8 cellular contexts compared by ENCODE assay signal in the genomic region with DNA sequence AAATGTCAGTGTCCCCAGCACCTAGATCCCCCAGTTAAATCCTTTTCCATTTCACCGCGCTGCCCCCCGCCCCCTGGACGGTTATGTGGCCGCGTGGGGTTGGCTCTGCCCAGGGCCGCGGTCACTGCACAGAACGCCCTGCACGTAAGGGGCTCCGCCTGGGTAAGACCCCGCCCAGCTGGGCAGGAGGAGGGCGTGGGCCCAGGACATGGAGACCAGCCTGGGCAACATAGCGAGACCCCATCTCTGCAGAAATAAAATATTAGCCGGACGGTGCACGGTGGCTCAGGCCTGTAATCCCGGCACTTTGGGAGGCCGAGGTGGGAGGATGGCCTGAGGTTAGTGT. TPM values are rescaled to one million over a fixed set of nuclear protein-coding genes. Genes with fewer than 3 reads are reported as not detected.
DNase-seq lines count a peak whose midpoint lies in the region; ATAC-seq and TF ChIP-seq lines count a peak whose summit lies in the region.

No MANE protein-coding gene starts in this region.

- H3K9me3 Mint-ChIP-seq in effector memory CD8-positive, alpha-beta T cell, result no peaks in the 10 kb centered on the region

- intact Hi-C loops in PC-9 (cut with micrococcal nuclease; ENCODE audit: unreplicated experiment), result no loop called here

- peak overlapping the region; percentile 96 for H3K4me2 ChIP-seq in PC-9

- H3K9ac ChIP-seq in muscle layer of colon (ENCODE audit: low read length), result peak overlapping the region; percentile 84

- peaks cover 46% of the 10 kb centered on the region for H3K79me2 ChIP-seq in PC-9 (ENCODE audit: low read depth)

- H4K20me1 ChIP-seq in PC-9 (ENCODE audit: insufficient read depth), result no peaks in the 10 kb centered on the region

- H3K9me3 ChIP-seq in PC-9 (ENCODE audit: insufficient read depth, low read depth) (no peaks in the 10 kb centered on the region), muscle layer of colon (ENCODE audit: low read length) (no peaks in the 10 kb centered on the region)

- no peaks in the 10 kb centered on the region for H3K9me2 ChIP-seq in PC-9 (ENCODE audit: insufficient read depth)

- H3K36me3 ChIP-seq in PC-9 (ENCODE audit: low read depth) (peaks cover 22% of the 10 kb centered on the region), muscle layer of colon (ENCODE audit: insufficient read depth, low read length) (peaks cover 23% of the 10 kb centered on the region)

- DNase-seq in ACHN (peak; percentile 59), PC-9 (peak; percentile 53 to 56), NCI-H510A (lab: John Stamatoyannopoulos, UW) (no peak), T1000 (lab: John Stamatoyannopoulos, UW) (no peak)
- no peak for DNase-seq in effector memory CD8-positive, alpha-beta T cell

- H3K4me3 Mint-ChIP-seq in effector memory CD8-positive, alpha-beta T cell, result peak overlapping the region; percentile 80 to 81

- H3K27ac ChIP-seq in PC-9 (peak overlapping the region; percentile 77), muscle layer of colon (ENCODE audit: low read depth, low read length) (peak overlapping the region; percentile 93)

- CTCF ChIA-PET in PC-9 (lab: Charles Lee), result interaction anchor here (0.6 kb wide), 1 partner anchor 1399 kb away, joined by 4 read pairs; no protein-coding TSS in a partner anchor

- ATAC-seq in GM18517 (IDR thresholded peaks at IDR 0.05; ENCODE audit: unreplicated experiment) (peak; percentile 19), GM19463 (IDR thresholded peaks at IDR 0.05; ENCODE audit: unreplicated experiment) (no peak)
- ATAC-seq in effector memory CD8-positive, alpha-beta T cell (replicated peaks), result no peak

- H3K27me3 ChIP-seq in PC-9 (ENCODE audit: insufficient read depth, low read depth) (no peaks in the 10 kb centered on the region), muscle layer of colon (ENCODE audit: control insufficient read depth in 1 of 2, insufficient read depth in 2 of 2, low read length in 2 of 2) (no peaks in the 10 kb centered on the region)

- in situ Hi-C loops in ACHN (cut with HindIII; ENCODE audit: low pct_ligation_motif_present, low pct_unique_long_range_greater_than_20kb, low sequenced_read_pairs), result no loop called here

- peaks cover 45% of the 10 kb centered on the region for H3F3A ChIP-seq in PC-9 (ENCODE audit: insufficient read depth, low read depth)

- peaks cover 30% of the 10 kb centered on the region for H3K36me3 Mint-ChIP-seq in effector memory CD8-positive, alpha-beta T cell (ENCODE audit: insufficient read depth)

- peaks cover 40% of the 10 kb centered on the region for H3K4me1 ChIP-seq in PC-9 (replicated peaks; ENCODE audit: insufficient read depth)
- peaks cover 15% of the 10 kb centered on the region for H3K4me1 ChIP-seq in muscle layer of colon (ENCODE audit: insufficient read depth, low read length)

- no peaks in the 10 kb centered on the region for H3K27me3 Mint-ChIP-seq in effector memory CD8-positive, alpha-beta T cell

- TSS peak; percentile 69 for BruUV-seq in PC-9 (replicated peaks; lab: Mats Ljungman, UMichigan)

- TF ChIP-seq CTCF in PC-9 (conservative IDR thresholded peaks at IDR 0.05), result no peak

- H3K27ac Mint-ChIP-seq in effector memory CD8-positive, alpha-beta T cell, result peak overlapping the region; percentile 93

- peaks cover 14 to 20% of the 10 kb centered on the region in 2 donors for H3K4me1 Mint-ChIP-seq in effector memory CD8-positive, alpha-beta T cell (ENCODE audit: low read depth in 2 of 2)

- H2AFZ ChIP-seq in PC-9, result peak overlapping the region; percentile 78

- H3K4me3 ChIP-seq in PC-9, result peak overlapping the region; percentile 96
- peak overlapping the region; percentile 89 to 94 for H3K4me3 ChIP-seq in muscle layer of colon (ENCODE audit: low read depth in 1 of 2, low read length in 2 of 2)

- POLR2A ChIA-PET in PC-9 (lab: Charles Lee; ENCODE audit: unreplicated experiment), result interaction anchor here (0.6 kb wide), 2 partner anchors 8 to 395 kb away, joined by 3 to 7 read pairs; no protein-coding TSS in a partner anchor

RNA-seq across cellular contexts. Expression of a gene that starts 0.6 kb away (rescaled TPM):
- total RNA-seq in PC-9 (2021), result 51.2 and 65.1 TPM in 2 replicates

Comparison
In these comparisons a context has a peak if more than half of its experiments do, and no peak if none do; other contexts are left out.
1. DNase-seq: peak in ACHN (single experiment) and PC-9 (2 of 2); none in effector memory CD8-positive, alpha-beta T cell (0 of 3), NCI-H510A (single experiment) and T1000 (single experiment).